In genomic region chr15:80152180-80152895, GRCh38 we compare ENCODE assay signal across 8 cellular contexts. TPM values are rescaled to one million over a fixed set of nuclear protein-coding genes. Genes with fewer than 3 reads are reported as not detected.
DNase-seq lines count a peak whose midpoint lies in the region; ATAC-seq, FAIRE-seq and TF ChIP-seq lines count a peak whose summit lies in the region.

No MANE protein-coding gene starts in this region.

- no peaks in the 10 kb centered on the region for H3K27me3 ChIP-seq in CD4-positive, CD25-positive, alpha-beta regulatory T cell (ENCODE audit: control insufficient read depth, insufficient read depth, low read length)

- H3K27ac Mint-ChIP-seq in CD4-positive, CD25-positive, alpha-beta regulatory T cell: peak overlapping the region in 2 of 3 donors; percentile 93 to 95

- H3K27me3 Mint-ChIP-seq in CD4-positive, CD25-positive, alpha-beta regulatory T cell: peaks cover 4% of the 10 kb centered on the region

- TF ChIP-seq CTCF in GM20000 (IDR thresholded peaks at IDR 0.05; ENCODE audit: extremely low read depth, missing control alignments): no peak
- no peak for TF ChIP-seq CTCF in epithelial cell of proximal tubule (conservative IDR thresholded peaks at IDR 0.05; ENCODE audit: low read depth, low read length)

- H3K36me3 Mint-ChIP-seq in CD4-positive, CD25-positive, alpha-beta regulatory T cell: no peaks in the 10 kb centered on the region

- H3K36me3 ChIP-seq in CD4-positive, CD25-positive, alpha-beta regulatory T cell (ENCODE audit: control insufficient read depth, insufficient read depth, low read length): no peaks in the 10 kb centered on the region

- peak; percentile 63 to 92 (median 88) for DNase-seq in CD4-positive, CD25-positive, alpha-beta regulatory T cell
- DNase-seq in GM20000 (ENCODE audit: low spot score): peak; percentile 98
- DNase-seq in HTR-8/SVneo (ENCODE audit: insufficient read length, low spot score): peak; percentile 91
- peak; percentile 93 for DNase-seq in OCI-M1 (lab: John Stamatoyannopoulos, UW)
- DNase-seq in activated T-cell treated with anti-CD3 and anti-CD28 coated beads for 48 hours (ENCODE audit: low read depth): peak; percentile 87
- no peak for DNase-seq in epithelial cell of proximal tubule (ENCODE audit: low read depth)
- peak; percentile 96 for DNase-seq in mucosa of gallbladder (ENCODE audit: low spot score)
- DNase-seq in stimulated activated CD8-positive, alpha-beta memory T cell treated with anti-CD3 and anti-CD28 coated beads, Interleukin-2, amount 100 ng/mL, for 1 hour (ENCODE audit: low read depth in 2 of 2): peak; percentile 70 to 77

- peak overlapping the region; percentile 89 to 95 (median 92) for H3K4me3 Mint-ChIP-seq in CD4-positive, CD25-positive, alpha-beta regulatory T cell

- H3K9me3 ChIP-seq in CD4-positive, CD25-positive, alpha-beta regulatory T cell (ENCODE audit: control insufficient read depth in 2 of 2, low read length in 2 of 2): no peaks in the 10 kb centered on the region

- H3K4me1 ChIP-seq in CD4-positive, CD25-positive, alpha-beta regulatory T cell (ENCODE audit: control insufficient read depth, insufficient read depth, low read length, poor library complexity, severe bottlenecking): peaks cover 12% of the 10 kb centered on the region

- H3K9me3 Mint-ChIP-seq in CD4-positive, CD25-positive, alpha-beta regulatory T cell: no peaks in the 10 kb centered on the region

- peak; percentile 71 to 75 for ATAC-seq in CD4-positive, CD25-positive, alpha-beta regulatory T cell (ENCODE audit: low read depth in 2 of 2)

- H3K27ac ChIP-seq in CD4-positive, CD25-positive, alpha-beta regulatory T cell (ENCODE audit: insufficient read depth, low read length, poor library complexity, severe bottlenecking): peak overlapping the region; percentile 77

- H3K4me3 ChIP-seq in CD4-positive, CD25-positive, alpha-beta regulatory T cell (ENCODE audit: low read depth, low read length): peak overlapping the region; percentile 54
- peak overlapping the region; percentile 76 for H3K4me3 ChIP-seq in epithelial cell of proximal tubule (ENCODE audit: low read depth, low read length)

- FAIRE-seq in HTR-8/SVneo (lab: Jason Lieb, UNC): peak; percentile 46

- H3K4me1 Mint-ChIP-seq in CD4-positive, CD25-positive, alpha-beta regulatory T cell: peaks cover 0 to 27% (median 13%) of the 10 kb centered on the region in 4 donors

RNA-seq across cellular contexts. Expression of gene FAH, which starts 0.5 kb away (rescaled TPM):
- 4.3 TPM for total RNA-seq in CD4-positive, CD25-positive, alpha-beta regulatory T cell
- polyA plus RNA-seq in CD4-positive, CD25-positive, alpha-beta regulatory T cell: 1 to 10 TPM; 2.0 to 2.6 (median 2.3) TPM
- 20.4 and 41.4 TPM in 2 replicates for total RNA-seq in epithelial cell of proximal tubule
- total RNA-seq in mucosa of gallbladder: 35.6 TPM
